ENCODE assay signal across 8 cellular contexts in the genomic region with DNA sequence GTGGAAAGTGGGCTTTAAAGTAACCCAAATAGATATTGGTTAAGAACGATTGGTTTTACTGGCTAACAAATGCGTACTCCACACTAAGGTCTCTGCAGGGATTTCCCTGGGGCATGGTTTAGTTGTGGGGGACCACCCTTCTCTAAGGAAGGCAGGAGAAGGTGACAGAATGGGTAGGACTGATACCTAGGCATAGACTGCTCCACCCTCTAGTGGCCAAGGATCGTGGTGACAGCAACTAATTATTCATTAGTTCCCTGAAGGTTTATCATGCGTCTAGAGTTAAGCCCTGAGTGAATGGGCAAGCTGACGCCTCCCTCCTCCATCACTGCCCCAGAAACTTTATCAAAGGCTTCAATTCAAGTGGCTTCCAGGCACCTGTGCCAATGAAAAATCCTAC.
DNase-seq lines count a peak whose midpoint lies in the region; ATAC-seq and TF ChIP-seq lines count a peak whose summit lies in the region.

No MANE protein-coding gene starts in this region.

- H3F3A ChIP-seq in SU-DHL-6 (ENCODE audit: insufficient read depth) = no peaks in the 10 kb centered on the region

- H3K79me2 ChIP-seq in DND-41 (ENCODE audit: insufficient read depth, low read length) (no peaks in the 10 kb centered on the region), SU-DHL-6 (ENCODE audit: insufficient read depth, low read length) (no peaks in the 10 kb centered on the region)

- H3K36me3 ChIP-seq in DND-41 (ENCODE audit: insufficient read depth, low read length) (no peaks in the 10 kb centered on the region), SU-DHL-6 (ENCODE audit: low read length) (no peaks in the 10 kb centered on the region)

- no peak overlapping the region for H3K4me3 ChIP-seq in DND-41 (ENCODE audit: low read depth in 1 of 2, low read length in 2 of 2)
- H3K4me3 ChIP-seq in HL-60 (replicated peaks; ENCODE audit: insufficient read depth, low read length) = no peak overlapping the region
- no peak overlapping the region for H3K4me3 ChIP-seq in SU-DHL-6 (ENCODE audit: insufficient read depth, low read length, poor library complexity, severe bottlenecking)

- H3K27ac ChIP-seq in DND-41 (ENCODE audit: low read length) (no peak overlapping the region), HL-60 (replicated peaks) (no peak overlapping the region), SU-DHL-6 (ENCODE audit: low read depth, low read length) (no peak overlapping the region)

- H3K9me3 ChIP-seq in DND-41 (ENCODE audit: insufficient read depth, low read length, severe bottlenecking) (no peaks in the 10 kb centered on the region), SU-DHL-6 (ENCODE audit: insufficient read depth, low read length) (no peaks in the 10 kb centered on the region)

- H2AFZ ChIP-seq in DND-41 (ENCODE audit: low read depth, low read length) (no peak overlapping the region), SU-DHL-6 (ENCODE audit: low read depth, low read length, severe bottlenecking) (no peak overlapping the region)

- no peaks in the 10 kb centered on the region for H3K4me1 ChIP-seq in DND-41 (ENCODE audit: insufficient read depth, low read length)

- H3K27me3 ChIP-seq in DND-41 (ENCODE audit: insufficient read depth, low read length, poor library complexity) = peaks cover 3% of the 10 kb centered on the region
- H3K27me3 ChIP-seq in HL-60 (ENCODE audit: insufficient read depth, poor library complexity, severe bottlenecking) = no peaks in the 10 kb centered on the region
- H3K27me3 ChIP-seq in SU-DHL-6 (ENCODE audit: low read length) = no peaks in the 10 kb centered on the region

- H3K9ac ChIP-seq in DND-41 (ENCODE audit: low read depth, low read length) = no peak overlapping the region
- H3K9ac ChIP-seq in SU-DHL-6 (ENCODE audit: low read length) = no peak overlapping the region

- H4K20me1 ChIP-seq in DND-41 (ENCODE audit: insufficient read depth, low read length) = peaks cover 16% of the 10 kb centered on the region
- no peaks in the 10 kb centered on the region for H4K20me1 ChIP-seq in SU-DHL-6 (ENCODE audit: low read depth, low read length)

- peak; percentile 70 for ATAC-seq in DND-41 (ENCODE audit: insufficient read depth, low read depth)
- no peak for ATAC-seq in activated CD4-positive, CD25-positive, alpha-beta regulatory T cell treated with anti-CD3 and anti-CD28 coated beads, Interleukin-2, amount 50 U/mL, for 24 hours
- no peak for ATAC-seq in HG02885 (IDR thresholded peaks at IDR 0.05; ENCODE audit: poor library complexity, unreplicated experiment)
- ATAC-seq in GM19324 (IDR thresholded peaks at IDR 0.05; ENCODE audit: low FRiP score, unreplicated experiment) = no peak

- peak; percentile 15 for DNase-seq in DND-41
- DNase-seq in HL-60 (ENCODE audit: low read depth in 1 of 2, low spot score in 1 of 2) = peak in 1 of 2 experiments; percentile 48
- DNase-seq in inferior parietal cortex (ENCODE audit: extremely low spot score) = peak; percentile 22
- no peak for DNase-seq in activated effector memory CD4-positive, alpha-beta T cell treated with Interleukin-2 at 50 U/mL for 16 hours

- no peak overlapping the region for H3K4me2 ChIP-seq in DND-41 (ENCODE audit: insufficient read depth, low read length)
- H3K4me2 ChIP-seq in SU-DHL-6 (ENCODE audit: low read depth, low read length, poor library complexity, severe bottlenecking) = no peak overlapping the region

- H3K9me2 ChIP-seq in SU-DHL-6 (replicated peaks; ENCODE audit: insufficient read depth, low read length) = no peaks in the 10 kb centered on the region

- TF ChIP-seq CTCF in DND-41 (IDR thresholded peaks at IDR 0.05; ENCODE audit: borderline replicate concordance, extremely low read depth, low read length, poor library complexity, severe bottlenecking) = peak; percentile 62
- peak; percentile 67 for TF ChIP-seq CTCF in HL-60 (IDR thresholded peaks at IDR 0.05; ENCODE audit: insufficient read depth, low read length)
- TF ChIP-seq CTCF in SU-DHL-6 (IDR thresholded peaks at IDR 0.05; ENCODE audit: insufficient read depth, low read length, poor library complexity, severe bottlenecking) = peak; percentile 47
